In genomic region chr10:109784236-109784635, GRCh38 we compare ENCODE assay signal across 29 cellular contexts.
DNase-seq lines count a peak whose midpoint lies in the region; ATAC-seq and TF ChIP-seq lines count a peak whose summit lies in the region.
"Had no signal": no experiment of that assay in that cellular context is flagged by ENCODE, and none has a peak within 500 bp of the region (broad histone marks: within the 10 kb centered on the region; RNA-seq: fewer than 3 reads in every experiment).

No MANE protein-coding gene starts in this region.

- H3K9me3 Mint-ChIP-seq in MCF 10A (ENCODE audit: unreplicated experiment) = no peaks in the 10 kb centered on the region
- H3K9me3 Mint-ChIP-seq in GM23338 = no peaks in the 10 kb centered on the region
- H3K9me3 Mint-ChIP-seq: activated CD4-positive, alpha-beta memory T cell treated with anti-CD3 and anti-CD28 coated beads, Interleukin-2, amount 10 ng/mL, durations not matched to agents 7 days and 5 days; activated naive CD8-positive, alpha-beta T cell treated with anti-CD3 and anti-CD28 coated beads, Interleukin-2, amount 10 ng/mL, durations not matched to agents 7 days and 5 days; activated T-helper 2 cell treated with anti-CD3 and anti-CD28 coated beads, Interferon-gamma antibody, Interleukin-2, Interleukin-4, amounts not matched to agents 10 μg/mL and 5 μg/mL and 100 μg/mL, durations not matched to agents 14 hours and 24 hours and 36 hours; brain; nephron; stimulated activated naive CD8-positive, alpha-beta T cell treated with anti-CD3 and anti-CD28 coated beads, Interleukin-15, Interleukin-2, amounts not matched to agents 100 ng/mL and 50 ng/mL, for 24 hours had no signal

- H3K4me1 Mint-ChIP-seq in MCF 10A (ENCODE audit: insufficient read depth, unreplicated experiment) = peaks cover 7% of the 10 kb centered on the region
- peaks cover 17% of the 10 kb centered on the region for H3K4me1 Mint-ChIP-seq in GM23338
- H3K4me1 Mint-ChIP-seq: activated CD4-positive, alpha-beta memory T cell treated with anti-CD3 and anti-CD28 coated beads, Interleukin-2, amount 10 ng/mL, durations not matched to agents 7 days and 5 days; activated naive CD8-positive, alpha-beta T cell treated with anti-CD3 and anti-CD28 coated beads, Interleukin-2, amount 10 ng/mL, durations not matched to agents 7 days and 5 days; brain; nephron had no signal

- intact Hi-C loops in MCF 10A (cut with micrococcal nuclease) (loop anchor here (5.0 kb wide), 1 partner anchor 68 kb away; no protein-coding TSS in a partner anchor), breast epithelium (cut with DNase I; ENCODE audit: low total_unique reads) (no loop called here)

- H3K9me2 ChIP-seq in GM23338 (ENCODE audit: insufficient read depth) = peaks cover 2% of the 10 kb centered on the region; the same call in 1 of the 2 replicates

- ATAC-seq in GM23338 = no peak
- ATAC-seq: activated CD4-positive, CD25-positive, alpha-beta regulatory T cell treated with anti-CD3 and anti-CD28 coated beads, Interleukin-2, amount 50 U/mL, for 24 hours; esophagus mucosa; GM12878; HCT116; right lobe of liver had no signal

- H4K20me1 ChIP-seq in GM23338 (replicated peaks; ENCODE audit: insufficient read depth) = no peaks in the 10 kb centered on the region

- no peaks in the 10 kb centered on the region for H3K79me2 ChIP-seq in GM23338 (replicated peaks; ENCODE audit: insufficient read depth)
- H3K79me2 ChIP-seq: hepatocyte, parathyroid adenoma had no signal

- H3K27me3 Mint-ChIP-seq in MCF 10A (ENCODE audit: insufficient read depth, unreplicated experiment) (no peaks in the 10 kb centered on the region), GM23338 (ENCODE audit: insufficient read depth, low read depth, poor library complexity) (peaks cover 6% of the 10 kb centered on the region)
- H3K27me3 Mint-ChIP-seq: activated naive CD8-positive, alpha-beta T cell treated with anti-CD3 and anti-CD28 coated beads, Interleukin-2, amount 10 ng/mL, durations not matched to agents 7 days and 5 days had no signal

- H3K4me2 ChIP-seq in GM23338 = no peak overlapping the region
- H3K4me2 ChIP-seq: hepatocyte had no signal

- H3K4me1 ChIP-seq in breast epithelium = no peaks in the 10 kb centered on the region
- H3K4me1 ChIP-seq in GM23338 (ENCODE audit: insufficient read depth) = peaks cover 15% of the 10 kb centered on the region
- H3K4me1 ChIP-seq: parathyroid adenoma, right lobe of liver, thyroid gland had no signal

- H3K27ac Mint-ChIP-seq in MCF 10A (ENCODE audit: low read depth, unreplicated experiment) (no peak overlapping the region), GM23338 (no peak overlapping the region)
- H3K27ac Mint-ChIP-seq: activated CD4-positive, alpha-beta memory T cell treated with anti-CD3 and anti-CD28 coated beads, Interleukin-2, amount 10 ng/mL, durations not matched to agents 7 days and 5 days; activated naive CD8-positive, alpha-beta T cell treated with anti-CD3 and anti-CD28 coated beads, Interleukin-2, amount 10 ng/mL, durations not matched to agents 7 days and 5 days; activated T-helper 2 cell treated with anti-CD3 and anti-CD28 coated beads, Interferon-gamma antibody, Interleukin-2, Interleukin-4, amounts not matched to agents 10 μg/mL and 5 μg/mL and 100 μg/mL, durations not matched to agents 14 hours and 24 hours and 36 hours; brain; nephron; stimulated activated naive CD8-positive, alpha-beta T cell treated with anti-CD3 and anti-CD28 coated beads, Interleukin-15, Interleukin-2, amounts not matched to agents 100 ng/mL and 50 ng/mL, for 24 hours had no signal

- H3K36me3 Mint-ChIP-seq in MCF 10A (ENCODE audit: insufficient read depth, unreplicated experiment) = no peaks in the 10 kb centered on the region
- H3K36me3 Mint-ChIP-seq in GM23338 (ENCODE audit: low read depth) = no peaks in the 10 kb centered on the region
- H3K36me3 Mint-ChIP-seq: activated naive CD8-positive, alpha-beta T cell treated with anti-CD3 and anti-CD28 coated beads, Interleukin-2, amount 10 ng/mL, durations not matched to agents 7 days and 5 days; brain had no signal

- no peaks in the 10 kb centered on the region for H3K36me3 ChIP-seq in breast epithelium
- H3K36me3 ChIP-seq in GM23338 (ENCODE audit: insufficient read depth) = no peaks in the 10 kb centered on the region
- H3K36me3 ChIP-seq: right lobe of liver, thyroid gland had no signal

- no peaks in the 10 kb centered on the region for H3F3A ChIP-seq in GM23338 (replicated peaks; ENCODE audit: low read depth)

- no peak overlapping the region for H3K4me3 ChIP-seq in breast epithelium
- H3K4me3 ChIP-seq in GM23338 = no peak overlapping the region
- H3K4me3 ChIP-seq: GM12878, hepatocyte, right lobe of liver, thyroid gland had no signal

- TF ChIP-seq CTCF in MCF 10A (IDR thresholded peaks at IDR 0.05; ENCODE audit: unreplicated experiment) (no peak), breast epithelium (IDR thresholded peaks at IDR 0.05) (no peak), GM23338 (conservative IDR thresholded peaks at IDR 0.05; ENCODE audit: low read depth in 2 of 2) (no peak)

- BruUV-seq in MCF 10A (replicated peaks; lab: Mats Ljungman, UMichigan) = no TSS peak

- CTCF ChIA-PET in MCF 10A (lab: Yijun Ruan, JAX) = interaction anchor here (0.6 to 3.2 kb wide), 2 partner anchors 9 to 11 kb away, joined by 4 to 16 read pairs; no protein-coding TSS in a partner anchor
- CTCF ChIA-PET in HEK293T (lab: Yijun Ruan, JAX) = interaction anchor here (1.3 kb wide), 1 partner anchor 10 kb away, joined by 6 read pairs; no protein-coding TSS in a partner anchor

- no peak for TF ChIP-seq POLR2A in breast epithelium (IDR thresholded peaks at IDR 0.05)

- H3K27me3 ChIP-seq in breast epithelium (no peaks in the 10 kb centered on the region), GM23338 (ENCODE audit: insufficient read depth) (no peaks in the 10 kb centered on the region)
- H3K27me3 ChIP-seq: hepatocyte, right lobe of liver, thyroid gland had no signal

- H3K9me3 ChIP-seq in breast epithelium = no peaks in the 10 kb centered on the region
- H3K9me3 ChIP-seq: right lobe of liver, thyroid gland had no signal

- DNase-seq in MCF 10A (ENCODE audit: unreplicated experiment) (peak; percentile 26), breast epithelium (ENCODE audit: low spot score in 2 of 2) (no peak), SW480 (ENCODE audit: low spot score) (peak; percentile 5), iris pigment epithelial cell (ENCODE audit: low read depth) (peak; percentile 28), KBM-7 (no peak), GM23338 (ENCODE audit: low spot score) (no peak), nucleus accumbens (lab: John Stamatoyannopoulos, UW) (no peak), HEK293T (ENCODE audit: extremely low spot score) (no peak)
- DNase-seq: activated CD4-positive, alpha-beta memory T cell treated with anti-CD3 and anti-CD28 coated beads, Interleukin-2, amount 10 ng/mL, durations not matched to agents 7 days and 5 days; activated naive CD8-positive, alpha-beta T cell treated with anti-CD3 and anti-CD28 coated beads, Interleukin-2, amount 10 ng/mL, durations not matched to agents 7 days and 5 days; DMS53; effector CD4-positive, alpha-beta T cell; NCI-H2081; NCI-H446; right lobe of liver; SHP77 treated with DMSO at 0.1 percent for 48 hours; T-helper 1 cell; thyroid gland had no signal

- H3K27ac ChIP-seq in breast epithelium (no peak overlapping the region), GM23338 (ENCODE audit: low read depth) (no peak overlapping the region)
- H3K27ac ChIP-seq: 22Rv1, hepatocyte, parathyroid adenoma, right lobe of liver, thyroid gland had no signal

- H3K4me3 Mint-ChIP-seq in MCF 10A (ENCODE audit: unreplicated experiment) (no peak overlapping the region), GM23338 (no peak overlapping the region)
- H3K4me3 Mint-ChIP-seq: activated CD4-positive, alpha-beta memory T cell treated with anti-CD3 and anti-CD28 coated beads, Interleukin-2, amount 10 ng/mL, durations not matched to agents 7 days and 5 days; activated naive CD8-positive, alpha-beta T cell treated with anti-CD3 and anti-CD28 coated beads, Interleukin-2, amount 10 ng/mL, durations not matched to agents 7 days and 5 days; brain; nephron; stimulated activated naive CD8-positive, alpha-beta T cell treated with anti-CD3 and anti-CD28 coated beads, Interleukin-15, Interleukin-2, amounts not matched to agents 100 ng/mL and 50 ng/mL, for 24 hours had no signal

- POLR2A ChIA-PET in MCF 10A (lab: Yijun Ruan, JAX) = no interaction called here
- POLR2A ChIA-PET in HEK293T (lab: Yijun Ruan, JAX) = no interaction called here

- in situ Hi-C loops in KBM-7 (cut with MboI; ENCODE audit: low pct_unique_long_range_greater_than_20kb, low sequenced_read_pairs) = no loop called here

- H2AFZ ChIP-seq in GM23338 = no peak overlapping the region
- H2AFZ ChIP-seq: hepatocyte, parathyroid adenoma had no signal

TF ChIP-seq in GM23338, 12 proteins besides CTCF, POLR2A, EP300 and RAD21 (continues in another document):
- TF ChIP-seq ZNF331 (CRISPR knock-in tag; IDR thresholded peaks at IDR 0.05; ENCODE audit: low read depth) = no peak

TF ChIP-seq in HEK293T, 16 proteins besides CTCF, POLR2A, EP300 and RAD21:
- TF ChIP-seq SUZ12 (IDR thresholded peaks at IDR 0.05) (no peak), LEF1 (IDR thresholded peaks at IDR 0.05; ENCODE audit: borderline replicate concordance) (no peak), TARDBP (IDR thresholded peaks at IDR 0.05) (no peak), ZNF384 (IDR thresholded peaks at IDR 0.05) (no peak), FOXK2 (IDR thresholded peaks at IDR 0.05) (no peak), CTBP1 (IDR thresholded peaks at IDR 0.05; ENCODE audit: borderline replicate concordance) (no peak), ARNT (IDR thresholded peaks at IDR 0.05) (no peak), ELF4 (IDR thresholded peaks at IDR 0.05) (no peak), L3MBTL2 (conservative IDR thresholded peaks at IDR 0.05) (no peak), FOXA1 (IDR thresholded peaks at IDR 0.05) (no peak), SP1 (IDR thresholded peaks at IDR 0.05) (no peak), NFRKB (IDR thresholded peaks at IDR 0.05) (no peak), HDGF (IDR thresholded peaks at IDR 0.05; ENCODE audit: borderline replicate concordance) (no peak), BHLHE40 (IDR thresholded peaks at IDR 0.05; ENCODE audit: borderline replicate concordance) (no peak), FOXM1 (IDR thresholded peaks at IDR 0.05; ENCODE audit: borderline replicate concordance) (no peak)
- TF ChIP-seq, protein P1, sequence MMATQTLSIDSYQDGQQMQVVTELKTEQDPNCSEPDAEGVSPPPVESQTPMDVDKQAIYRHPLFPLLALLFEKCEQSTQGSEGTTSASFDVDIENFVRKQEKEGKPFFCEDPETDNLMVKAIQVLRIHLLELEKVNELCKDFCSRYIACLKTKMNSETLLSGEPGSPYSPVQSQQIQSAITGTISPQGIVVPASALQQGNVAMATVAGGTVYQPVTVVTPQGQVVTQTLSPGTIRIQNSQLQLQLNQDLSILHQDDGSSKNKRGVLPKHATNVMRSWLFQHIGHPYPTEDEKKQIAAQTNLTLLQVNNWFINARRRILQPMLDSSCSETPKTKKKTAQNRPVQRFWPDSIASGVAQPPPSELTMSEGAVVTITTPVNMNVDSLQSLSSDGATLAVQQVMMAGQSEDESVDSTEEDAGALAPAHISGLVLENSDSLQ (IDR thresholded peaks at IDR 0.05) = no peak

Comparison
In these comparisons a context has a peak if more than half of its experiments do, and no peak if none do; other contexts are left out.
1. DNase-seq: peak in MCF 10A (single experiment), SW480 (single experiment) and iris pigment epithelial cell (single experiment); none in breast epithelium (0 of 2), KBM-7 (single experiment), GM23338 (single experiment), nucleus accumbens (0 of 56) and HEK293T (single experiment).